In the genomic region with DNA sequence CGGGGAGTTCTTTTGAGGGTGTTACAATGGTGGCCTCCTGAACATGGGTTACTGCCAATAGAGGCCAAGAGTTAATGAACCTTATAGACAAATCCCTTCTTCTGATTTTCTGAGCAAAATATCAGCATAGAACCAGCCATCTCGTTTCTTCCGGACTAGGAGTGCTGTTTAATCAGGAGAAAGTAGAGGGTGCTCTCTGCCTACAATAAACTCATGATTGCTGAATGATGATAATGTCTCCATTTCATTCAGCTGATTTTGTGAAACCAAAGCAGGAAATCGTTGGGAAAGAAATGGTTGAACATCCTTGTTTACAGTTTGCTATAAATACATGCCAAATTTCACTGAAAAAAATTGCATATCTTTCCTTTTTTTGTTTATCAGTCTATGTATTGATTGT, we compare ENCODE assay signal across 10 cellular contexts.
DNase-seq lines count a peak whose midpoint lies in the region; ATAC-seq, FAIRE-seq and TF ChIP-seq lines count a peak whose summit lies in the region.
"Had no signal": no experiment of that assay in that cellular context is flagged by ENCODE, and none has a peak within 500 bp of the region (broad histone marks: within the 10 kb centered on the region; RNA-seq: fewer than 3 reads in every experiment).

No MANE protein-coding gene starts in this region.

- H3K4me1 ChIP-seq in pancreas: no peaks in the 10 kb centered on the region

- 34 to 35% methylated on average over 4 of the region's 4 CpGs for WGBS in pancreas, 2 donors

- DNase-seq in EH (ENCODE audit: low read depth) (peak; percentile 77), NCI-H146 treated with DMSO at 0.1 percent for 48 hours (lab: John Stamatoyannopoulos, UW; ENCODE audit: unreplicated experiment) (peak; percentile 10), dedifferentiated amniotic fluid mesenchymal stem cell (ENCODE audit: extremely low spot score) (peak; percentile 71), pancreas (no peak), NCI-H187 (lab: John Stamatoyannopoulos, UW) (no peak)
- DNase-seq: activated CD4-positive, alpha-beta T cell treated with anti-CD3 and anti-CD28 coated beads for 48 hours; mucosa of descending colon; NCI-H2029 treated with DMSO at 0.1 percent for 48 hours had no signal

- H3K4me3 ChIP-seq in pancreas: no peak overlapping the region
- H3K4me3 ChIP-seq: mucosa of descending colon had no signal

- intact Hi-C loops in pancreas (cut with DNase I): no loop called here

- H3K9me3 ChIP-seq in pancreas: no peaks in the 10 kb centered on the region
- H3K9me3 ChIP-seq: mucosa of descending colon had no signal

- no peak for TF ChIP-seq CTCF in pancreas (IDR thresholded peaks at IDR 0.05)

- ATAC-seq in pancreas (peak in 3 of 4 donors; percentile 50 to 54 (median 51)), GM21390 (IDR thresholded peaks at IDR 0.05; ENCODE audit: unreplicated experiment) (no peak), GM18502 (IDR thresholded peaks at IDR 0.05; ENCODE audit: poor library complexity, unreplicated experiment) (no peak)
- ATAC-seq: mucosa of descending colon had no signal

- FAIRE-seq in pancreas (lab: Jason Lieb, UNC): no peak

- no peaks in the 10 kb centered on the region for H3K27me3 ChIP-seq in pancreas

- H3K27ac ChIP-seq in pancreas: no peak overlapping the region

- H3K36me3 ChIP-seq in pancreas: no peaks in the 10 kb centered on the region

Comparison
In these comparisons a context has a peak if more than half of its experiments do, and no peak if none do; other contexts are left out.
1. DNase-seq: peak in EH (single experiment), NCI-H146 treated with DMSO at 0.1 percent for 48 hours (single experiment) and dedifferentiated amniotic fluid mesenchymal stem cell (single experiment); none in pancreas (0 of 6) and NCI-H187 (0 of 2).
2. ATAC-seq: peak in pancreas (3 of 4); none in GM21390 (single experiment) and GM18502 (single experiment).